ENCODE assay signal across 9 cellular contexts in genomic region chr6:43052225-43052841, GRCh38. TPM values are rescaled to one million over a fixed set of nuclear protein-coding genes. Genes with fewer than 3 reads are reported as not detected.
A peak's percentile ranks its signal among the peaks of the same experiment; 100 is the strongest.
DNase-seq lines count a peak whose midpoint lies in the region; ATAC-seq, FAIRE-seq and TF ChIP-seq lines count a peak whose summit lies in the region.
"Had no signal": no experiment of that assay in that cellular context is flagged by ENCODE, and none has a peak within 500 bp of the region (broad histone marks: within the 10 kb centered on the region; RNA-seq: fewer than 3 reads in every experiment).

No MANE protein-coding gene starts in this region.

- no peaks in the 10 kb centered on the region for H3K9me3 ChIP-seq in tibial artery

- H3K27me3 ChIP-seq in kidney epithelial cell (ENCODE audit: control insufficient read depth, insufficient read depth, low read length) (no peaks in the 10 kb centered on the region), tibial artery (no peaks in the 10 kb centered on the region)

- no peak for FAIRE-seq in GM19239 (lab: Jason Lieb, UNC)

- no peaks in the 10 kb centered on the region for H3K27me3 Mint-ChIP-seq in activated T-cell treated with anti-CD3 and anti-CD28 coated beads, Interleukin-2, amount 50 U/mL, for 24 hours
- H3K27me3 Mint-ChIP-seq in activated naive CD8-positive, alpha-beta T cell treated with anti-CD3 and anti-CD28 coated beads, Interleukin-2, amount 10 ng/mL, durations not matched to agents 7 days and 5 days = no peaks in the 10 kb centered on the region

- peak overlapping the region; percentile 96 for H3K4me3 Mint-ChIP-seq in activated T-cell treated with anti-CD3 and anti-CD28 coated beads, Interleukin-2, amount 50 U/mL, for 24 hours
- peak overlapping the region; percentile 99 for H3K4me3 Mint-ChIP-seq in activated naive CD8-positive, alpha-beta T cell treated with anti-CD3 and anti-CD28 coated beads, Interleukin-2, amount 10 ng/mL, durations not matched to agents 7 days and 5 days

- H3K4me3 ChIP-seq in kidney epithelial cell (ENCODE audit: low read depth, low read length) = peak overlapping the region; percentile 62
- H3K4me3 ChIP-seq in tibial artery = no peak overlapping the region

- H3K9me3 Mint-ChIP-seq in activated T-cell treated with anti-CD3 and anti-CD28 coated beads, Interleukin-2, amount 50 U/mL, for 24 hours = no peaks in the 10 kb centered on the region
- H3K9me3 Mint-ChIP-seq in activated naive CD8-positive, alpha-beta T cell treated with anti-CD3 and anti-CD28 coated beads, Interleukin-2, amount 10 ng/mL, durations not matched to agents 7 days and 5 days = no peaks in the 10 kb centered on the region

- H3K36me3 Mint-ChIP-seq in activated T-cell treated with anti-CD3 and anti-CD28 coated beads, Interleukin-2, amount 50 U/mL, for 24 hours (ENCODE audit: low read depth) = peaks cover 86% of the 10 kb centered on the region
- H3K36me3 Mint-ChIP-seq in activated naive CD8-positive, alpha-beta T cell treated with anti-CD3 and anti-CD28 coated beads, Interleukin-2, amount 10 ng/mL, durations not matched to agents 7 days and 5 days = peaks cover 8% of the 10 kb centered on the region

- TF ChIP-seq CTCF in kidney epithelial cell (IDR thresholded peaks at IDR 0.05; ENCODE audit: insufficient read depth, low read length, poor library complexity, severe bottlenecking) (no peak), tibial artery (IDR thresholded peaks at IDR 0.05) (no peak)

- DNase-seq in activated T-cell treated with anti-CD3 and anti-CD28 coated beads, Interleukin-2, amount 50 U/mL, for 24 hours = no peak
- DNase-seq in activated T-cell treated with anti-CD3 and anti-CD28 coated beads, Interleukin-2, amount 50 U/mL, for 48 hours = no peak
- no peak for DNase-seq in activated naive CD8-positive, alpha-beta T cell treated with anti-CD3 and anti-CD28 coated beads, Interleukin-2, amount 10 ng/mL, durations not matched to agents 7 days and 5 days
- DNase-seq in kidney epithelial cell (ENCODE audit: low read depth) (no peak), tibial artery (no peak), GM19239 (ENCODE audit: insufficient read length, low spot score) (no peak), dermis blood vessel endothelial cell (no peak)
- DNase-seq in activated effector memory CD4-positive, alpha-beta T cell treated with anti-CD3 and anti-CD28 coated beads, Interleukin-2, amount 50 U/mL, for 16 hours = no peak
- DNase-seq: GOT3 had no signal

- peaks cover 4% of the 10 kb centered on the region for H3K36me3 ChIP-seq in kidney epithelial cell (ENCODE audit: control insufficient read depth, insufficient read depth, low read length)
- H3K36me3 ChIP-seq in tibial artery = peaks cover 0 to 57% (median 32%) of the 10 kb centered on the region in 3 donors

- no peak for ATAC-seq in activated naive CD8-positive, alpha-beta T cell treated with anti-CD3 and anti-CD28 coated beads, Interleukin-2, amount 10 ng/mL, durations not matched to agents 7 days and 5 days (ENCODE audit: low read depth)

- POLR2A ChIA-PET in activated naive CD8-positive, alpha-beta T cell treated with anti-CD3 and anti-CD28 coated beads, Interleukin-2, amount 10 ng/mL, durations not matched to agents 7 days and 5 days (lab: Charles Lee) = interaction anchor here (2.1 to 3.7 kb wide), 2 partner anchors 38 to 123 kb away, joined by 16 to 29 read pairs; partner anchors contain the start of genes CNPY3, KLHDC3 and MEA1

- intact Hi-C loops in tibial artery (cut with DNase I; ENCODE audit: low total_unique reads) = loop anchor here (5.0 kb wide), 1 partner anchor 40 kb away; the partner anchor contains the start of genes KLHDC3 and MEA1

- H3K27ac ChIP-seq in tibial artery = peak overlapping the region; percentile 86 to 95

- peak overlapping the region; percentile 96 for H3K27ac Mint-ChIP-seq in activated T-cell treated with anti-CD3 and anti-CD28 coated beads, Interleukin-2, amount 50 U/mL, for 24 hours
- H3K27ac Mint-ChIP-seq in activated naive CD8-positive, alpha-beta T cell treated with anti-CD3 and anti-CD28 coated beads, Interleukin-2, amount 10 ng/mL, durations not matched to agents 7 days and 5 days = peak overlapping the region; percentile 99

- H3K4me1 ChIP-seq in tibial artery = peaks cover 0 to 22% (median 8%) of the 10 kb centered on the region in 4 donors

- peaks cover 41% of the 10 kb centered on the region for H3K4me1 Mint-ChIP-seq in activated T-cell treated with anti-CD3 and anti-CD28 coated beads, Interleukin-2, amount 50 U/mL, for 24 hours (ENCODE audit: low read depth)
- peaks cover 28% of the 10 kb centered on the region for H3K4me1 Mint-ChIP-seq in activated naive CD8-positive, alpha-beta T cell treated with anti-CD3 and anti-CD28 coated beads, Interleukin-2, amount 10 ng/mL, durations not matched to agents 7 days and 5 days

RNA-seq across cellular contexts. Expression of gene CUL7, which starts 1.3 kb away (rescaled TPM):
- 10 to 100 TPM; 10.2 to 12.7 TPM for total RNA-seq in activated naive CD8-positive, alpha-beta T cell treated with anti-CD3 and anti-CD28 coated beads, Interleukin-2, amount 10 ng/mL, durations not matched to agents 7 days and 5 days
- 28.1 and 32.3 TPM in 2 replicates for total RNA-seq in kidney epithelial cell
- 38.9 and 39.5 TPM in 2 replicates for total RNA-seq in dermis blood vessel endothelial cell

RNA-seq across cellular contexts. Expression of gene MRPL2, which starts 6.9 kb away (rescaled TPM):
- total RNA-seq in activated naive CD8-positive, alpha-beta T cell treated with anti-CD3 and anti-CD28 coated beads, Interleukin-2, amount 10 ng/mL, durations not matched to agents 7 days and 5 days = 10 to 100 TPM; 50.1 to 65.2 TPM
- total RNA-seq in kidney epithelial cell (38.6 and 43.7 TPM in 2 replicates), dermis blood vessel endothelial cell (18.5 and 19.4 TPM in 2 replicates)

RNA-seq across cellular contexts. Expression of gene KLC4, which starts 7.1 kb away (rescaled TPM):
- total RNA-seq in activated naive CD8-positive, alpha-beta T cell treated with anti-CD3 and anti-CD28 coated beads, Interleukin-2, amount 10 ng/mL, durations not matched to agents 7 days and 5 days = 10 to 100 TPM; 25.2 to 33.8 TPM
- total RNA-seq in kidney epithelial cell (18.1 and 21.6 TPM in 2 replicates), dermis blood vessel endothelial cell (17.3 and 19.9 TPM in 2 replicates)

RNA-seq across cellular contexts. Expression of gene PTK7, which starts 23.8 kb away (rescaled TPM):
- 1 to 10 TPM; 1.4 to 1.9 TPM for total RNA-seq in activated naive CD8-positive, alpha-beta T cell treated with anti-CD3 and anti-CD28 coated beads, Interleukin-2, amount 10 ng/mL, durations not matched to agents 7 days and 5 days
- total RNA-seq in kidney epithelial cell (169 and 170 TPM in 2 replicates), dermis blood vessel endothelial cell (23.0 and 29.9 TPM in 2 replicates)

RNA-seq across cellular contexts. Expression of gene RRP36, which starts 30.9 kb away (rescaled TPM):
- 10 to 100 TPM; 63.8 to 65.6 TPM for total RNA-seq in activated naive CD8-positive, alpha-beta T cell treated with anti-CD3 and anti-CD28 coated beads, Interleukin-2, amount 10 ng/mL, durations not matched to agents 7 days and 5 days
- total RNA-seq in kidney epithelial cell = 125 and 126 TPM in 2 replicates
- total RNA-seq in dermis blood vessel endothelial cell = 100 and 147 TPM in 2 replicates
